16 cellular contexts compared by ENCODE assay signal in the genomic region with DNA sequence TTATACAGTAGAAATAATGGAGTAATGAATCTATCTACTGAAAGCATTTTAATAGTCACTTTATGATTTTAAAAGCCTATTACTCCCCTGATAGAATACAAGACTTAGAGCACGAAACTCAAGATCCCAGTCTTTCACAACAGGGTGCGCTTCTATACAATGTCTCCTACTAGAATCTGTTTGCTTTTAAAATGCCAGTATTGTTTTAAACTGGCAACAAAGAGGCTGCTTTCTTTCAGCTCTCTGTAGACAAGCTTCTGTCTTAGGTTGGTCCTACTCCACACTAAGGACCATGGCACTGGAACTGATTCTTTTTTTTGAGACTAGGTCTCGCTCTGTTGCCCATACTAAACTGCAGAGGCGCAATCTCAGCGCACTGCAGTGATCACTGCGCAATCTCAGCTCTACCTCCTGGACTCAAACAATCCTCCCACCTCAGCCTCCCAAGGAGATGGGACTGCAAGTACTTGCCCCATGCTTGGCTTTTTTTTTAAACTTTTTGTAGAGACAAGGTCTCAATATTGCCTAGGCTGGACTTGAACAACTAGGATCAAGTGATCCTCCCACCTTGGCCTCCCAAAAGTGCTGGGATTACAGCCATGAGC. TPM values are rescaled to one million over a fixed set of nuclear protein-coding genes. Genes with fewer than 3 reads are reported as not detected.
DNase-seq lines count a peak whose midpoint lies in the region; TF ChIP-seq lines count a peak whose summit lies in the region.
"Had no signal": no experiment of that assay in that cellular context is flagged by ENCODE, and none has a peak within 500 bp of the region (broad histone marks: within the 10 kb centered on the region; RNA-seq: fewer than 3 reads in every experiment).

No MANE protein-coding gene starts in this region.

- TF ChIP-seq EP300 in transverse colon (IDR thresholded peaks at IDR 0.05; ENCODE audit: low read depth), result no peak

- WGBS in transverse colon (ENCODE audit: low coverage in 1 of 2), 2 donors, result 80 to 96% methylated on average over 6 of the region's 6 CpGs

- in situ Hi-C loops in SK-MEL-5 (cut with HindIII; ENCODE audit: low pct_unique_long_range_greater_than_20kb, low sequenced_read_pairs) (loop anchor here (10.0 kb wide), 1 partner anchor 153 kb away; no protein-coding TSS in a partner anchor), transverse colon (cut with MboI; ENCODE audit: low pct_ligation_motif_present in 1 of 4, low pct_unique_long_range_greater_than_20kb in 1 of 4, low sequenced_read_pairs in 3 of 4) (loop anchor here in 1 of 4 donors (10.0 kb wide), 1 partner anchor 63 kb away; a partner anchor contains a TSS)

- peaks cover 12 to 55% (median 24%) of the 10 kb centered on the region in 4 donors for H3K4me1 ChIP-seq in transverse colon

- H3K4me1 Mint-ChIP-seq in activated T-cell treated with anti-CD3 and anti-CD28 coated beads, Interleukin-2, amount 50 U/mL, for 24 hours (ENCODE audit: low read depth), result peaks cover 52% of the 10 kb centered on the region

- no peaks in the 10 kb centered on the region for H3K9me3 Mint-ChIP-seq in activated T-cell treated with anti-CD3 and anti-CD28 coated beads, Interleukin-2, amount 50 U/mL, for 24 hours
- H3K9me3 Mint-ChIP-seq: HFFc6 had no signal

- H3K27me3 ChIP-seq in layer of hippocampus (ENCODE audit: control insufficient read depth, insufficient read depth, low read length) (no peaks in the 10 kb centered on the region), transverse colon (no peaks in the 10 kb centered on the region)

- intact Hi-C loops in transverse colon (cut with DNase I; ENCODE audit: low total_unique reads), result no loop called here

- no peaks in the 10 kb centered on the region for H3K27me3 Mint-ChIP-seq in activated T-cell treated with anti-CD3 and anti-CD28 coated beads, Interleukin-2, amount 50 U/mL, for 24 hours
- H3K27me3 Mint-ChIP-seq: CD4-positive, alpha-beta memory T cell had no signal

- no peak for TF ChIP-seq POLR2A in transverse colon (IDR thresholded peaks at IDR 0.05)

- peaks cover 70% of the 10 kb centered on the region for H3K36me3 Mint-ChIP-seq in activated T-cell treated with anti-CD3 and anti-CD28 coated beads, Interleukin-2, amount 50 U/mL, for 24 hours (ENCODE audit: low read depth)

- H3K27ac ChIP-seq in layer of hippocampus (ENCODE audit: low read depth, low read length) (peak overlapping the region; percentile 86), substantia nigra (ENCODE audit: low read depth, low read length, poor library complexity, severe bottlenecking) (peak overlapping the region; percentile 86), transverse colon (peak overlapping the region in 2 of 4 donors; percentile 18 to 29)
- H3K27ac ChIP-seq: KMS-11 had no signal

- no peaks in the 10 kb centered on the region for H3K36me3 ChIP-seq in transverse colon

- no peak for DNase-seq in activated T-cell treated with anti-CD3 and anti-CD28 coated beads, Interleukin-2, amount 50 U/mL, for 24 hours
- DNase-seq in activated T-cell treated with anti-CD3 and anti-CD28 coated beads for 4 hours, result no peak
- DNase-seq in SK-MEL-5 (ENCODE audit: low read depth, low spot score), result peak; percentile 53
- peak in 2 of 49 donors; percentile 9 to 12 for DNase-seq in substantia nigra (lab: John Stamatoyannopoulos, UW)
- DNase-seq in transverse colon, result no peak
- no peak for DNase-seq in cerebellar nuclear complex (lab: John Stamatoyannopoulos, UW)
- DNase-seq in GDM1 (lab: John Stamatoyannopoulos, UW), result no peak
- DNase-seq: activated CD4-positive, alpha-beta T cell treated with anti-CD3 and anti-CD28 coated beads, Interleukin-2, amount 50 U/mL, for 4 hours; activated effector memory CD4-positive, alpha-beta T cell treated with anti-CD3 and anti-CD28 coated beads, Interleukin-2, amount 50 U/mL, for 16 hours; CD4-positive, alpha-beta memory T cell; NCI-H1417 treated with DMSO at 0.1 percent for 48 hours; SK-N-SH; stimulated activated naive CD4-positive, alpha-beta T cell treated with Interleukin-2 at 50 U/mL for 16 hours had no signal

- no peak overlapping the region for H3K4me3 ChIP-seq in transverse colon

- H3K27ac Mint-ChIP-seq in activated T-cell treated with anti-CD3 and anti-CD28 coated beads, Interleukin-2, amount 50 U/mL, for 24 hours, result peak overlapping the region; percentile 27

- no peak for TF ChIP-seq CTCF in transverse colon (IDR thresholded peaks at IDR 0.05)

- H3K9me3 ChIP-seq in transverse colon, result no peaks in the 10 kb centered on the region
- H3K9me3 ChIP-seq: SK-N-SH had no signal

- no peak overlapping the region for H3K4me3 Mint-ChIP-seq in activated T-cell treated with anti-CD3 and anti-CD28 coated beads, Interleukin-2, amount 50 U/mL, for 24 hours

RNA-seq across cellular contexts. Expression of a gene that starts 4.8 kb away (rescaled TPM):
- 61.5 and 62.1 TPM in 2 replicates for total RNA-seq in SK-MEL-5 (2014; rRNA removed; shearing (Covaris generic))
- polyA plus RNA-seq in SK-MEL-5 (2015; cell fraction: cytosol; rRNA removed), result 56.4 and 64.5 TPM in 2 replicates
- polyA plus RNA-seq in SK-MEL-5 (2015; cell fraction: nucleus; rRNA removed), result 650 and 810 TPM in 2 replicates
- 100 to 1,000 TPM; 128 to 279 (median 137) TPM for total RNA-seq in transverse colon

RNA-seq across cellular contexts. Expression of a gene that starts 27.4 kb away (rescaled TPM):
- total RNA-seq in SK-MEL-5 (2014; rRNA removed; shearing (Covaris generic)), result 46.2 and 47.4 TPM in 2 replicates
- polyA plus RNA-seq in SK-MEL-5 (2015; cell fraction: cytosol; rRNA removed), result 41.2 and 48.4 TPM in 2 replicates
- polyA plus RNA-seq in SK-MEL-5 (2015; cell fraction: nucleus; rRNA removed), result 46.6 and 62.5 TPM in 2 replicates
- 10 to 100 TPM; 22.1 to 50.8 (median 32.8) TPM for total RNA-seq in transverse colon

RNA-seq across cellular contexts. Expression of a gene that starts 52.3 kb away (rescaled TPM):
- total RNA-seq in SK-MEL-5 (2014; rRNA removed; shearing (Covaris generic)), result 51.9 and 59.8 TPM in 2 replicates
- 102 and 128 TPM in 2 replicates for polyA plus RNA-seq in SK-MEL-5 (2015; cell fraction: cytosol; rRNA removed)
- polyA plus RNA-seq in SK-MEL-5 (2015; cell fraction: nucleus; rRNA removed), result 19.7 and 40.9 TPM in 2 replicates
- total RNA-seq in transverse colon, result 10 to 100 TPM; 25.8 to 92.5 (median 27.3) TPM
